15 cellular contexts compared by ENCODE assay signal in the genomic region with DNA sequence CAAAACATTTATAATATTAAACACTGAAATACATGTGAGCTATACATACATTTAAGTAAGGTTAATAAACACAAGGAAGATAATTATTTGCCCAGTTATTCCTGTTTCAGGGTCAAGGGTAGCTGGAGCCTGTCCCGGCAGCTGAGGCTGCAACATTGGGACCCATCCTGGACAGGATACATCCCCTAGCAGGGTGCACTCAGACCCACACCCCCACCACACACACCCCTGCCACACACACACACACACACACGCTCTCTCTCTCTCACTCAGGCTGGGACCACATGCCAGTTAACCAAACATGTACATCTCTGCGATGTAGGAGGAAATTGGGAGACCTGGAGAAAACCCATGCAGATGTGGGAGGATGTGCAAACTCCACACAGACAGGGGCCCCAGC.
DNase-seq lines count a peak whose midpoint lies in the region; ATAC-seq and TF ChIP-seq lines count a peak whose summit lies in the region.
"Had no signal": no experiment of that assay in that cellular context is flagged by ENCODE, and none has a peak within 500 bp of the region (broad histone marks: within the 10 kb centered on the region; RNA-seq: fewer than 3 reads in every experiment).

No MANE protein-coding gene starts in this region.

- 68% methylated on average over 3 of the region's 3 CpGs for WGBS in mammary epithelial cell (ENCODE audit: low coverage, missing lambda C conversion rate)

- H2AFZ ChIP-seq in mammary epithelial cell (ENCODE audit: low read depth, low read length): no peak overlapping the region
- H2AFZ ChIP-seq in OCI-LY7 (ENCODE audit: low read length): peak overlapping the region; percentile 66; the same call in 1 of the 2 replicates

- H4K20me1 ChIP-seq in mammary epithelial cell (ENCODE audit: insufficient read depth, low read length): no peaks in the 10 kb centered on the region
- no peaks in the 10 kb centered on the region for H4K20me1 ChIP-seq in OCI-LY7 (ENCODE audit: insufficient read depth, low read length)

- TF ChIP-seq CTCF in mammary epithelial cell (conservative IDR thresholded peaks at IDR 0.05 in 1 of 2, IDR thresholded peaks at IDR 0.05 in 1 of 2; ENCODE audit: extremely low read depth in 1 of 2, insufficient read depth in 1 of 2, low read depth in 1 of 2, low read length in 2 of 2): no peak
- TF ChIP-seq CTCF in breast epithelium (IDR thresholded peaks at IDR 0.05): no peak
- TF ChIP-seq CTCF in OCI-LY7 (conservative IDR thresholded peaks at IDR 0.05; ENCODE audit: low read length): no peak
- no peak for TF ChIP-seq CTCF in upper lobe of right lung (IDR thresholded peaks at IDR 0.05)

- intact Hi-C loops in mammary epithelial cell (cut with micrococcal nuclease): loop anchor here (5.0 to 10.0 kb wide), 5 partner anchors 114 to 628 kb away; a partner anchor contains a TSS
- intact Hi-C loops in breast epithelium (cut with DNase I; ENCODE audit: low total_unique reads): no loop called here
- intact Hi-C loops in OCI-LY7 (cut with micrococcal nuclease; ENCODE audit: unreplicated experiment): loop anchor here (5.0 kb wide), 1 partner anchor 161 kb away; no protein-coding TSS in a partner anchor
- intact Hi-C loops in upper lobe of right lung (cut with DNase I): loop anchor here (10.0 kb wide), 1 partner anchor 218 kb away; no protein-coding TSS in a partner anchor

- H3K27me3 ChIP-seq in mammary epithelial cell (ENCODE audit: insufficient read depth, low read length): no peaks in the 10 kb centered on the region
- no peaks in the 10 kb centered on the region for H3K27me3 ChIP-seq in breast epithelium
- no peaks in the 10 kb centered on the region for H3K27me3 ChIP-seq in upper lobe of right lung
- H3K27me3 ChIP-seq in HAP-1 (ENCODE audit: low read depth): no peaks in the 10 kb centered on the region
- H3K27me3 ChIP-seq: body of pancreas had no signal

- H3K4me1 ChIP-seq in mammary epithelial cell (ENCODE audit: insufficient read depth, low read length) (peaks cover 7% of the 10 kb centered on the region), breast epithelium (no peaks in the 10 kb centered on the region), OCI-LY7 (ENCODE audit: insufficient read depth, low read length, poor library complexity, severe bottlenecking) (peaks cover 40% of the 10 kb centered on the region), upper lobe of right lung (no peaks in the 10 kb centered on the region), HAP-1 (peaks cover 5% of the 10 kb centered on the region)
- H3K4me1 ChIP-seq: body of pancreas, psoas muscle had no signal

- DNase-seq in mammary epithelial cell (no peak), breast epithelium (ENCODE audit: low spot score in 2 of 2) (no peak), OCI-LY7 (ENCODE audit: low spot score) (no peak), upper lobe of right lung (no peak), HAP-1 (ENCODE audit: low spot score in 2 of 2) (no peak)
- DNase-seq: activated T-cell treated with anti-CD3 and anti-CD28 coated beads, Interleukin-2, amount 50 U/mL, for 24 hours; body of pancreas; effector CD8-positive, alpha-beta T cell; GOT3; NCI-H187 treated with DMSO at 0.1 percent for 48 hours; psoas muscle had no signal

- dilution Hi-C loops in mammary epithelial cell (cut with HindIII; ENCODE audit: low sequenced_read_pairs): loop anchor here (25.0 kb wide), 1 partner anchor 201 kb away; no protein-coding TSS in a partner anchor

- H3K9me2 ChIP-seq in OCI-LY7 (ENCODE audit: insufficient read depth, low read length): no peaks in the 10 kb centered on the region

- H3K27ac ChIP-seq in mammary epithelial cell (ENCODE audit: insufficient read depth, low read depth, low read length): peak overlapping the region; percentile 96
- H3K27ac ChIP-seq in breast epithelium: no peak overlapping the region
- H3K27ac ChIP-seq in OCI-LY7 (ENCODE audit: low read depth, low read length, poor library complexity, severe bottlenecking): peak overlapping the region; percentile 5
- H3K27ac ChIP-seq in upper lobe of right lung: no peak overlapping the region
- H3K27ac ChIP-seq: body of pancreas, psoas muscle had no signal

- ATAC-seq in HG02642 (IDR thresholded peaks at IDR 0.05; ENCODE audit: poor library complexity, unreplicated experiment): peak; percentile 22
- peak; percentile 36 for ATAC-seq in upper lobe of right lung
- no peak for ATAC-seq in HG02610 (IDR thresholded peaks at IDR 0.05; ENCODE audit: unreplicated experiment)
- no peak for ATAC-seq in GM19035 (IDR thresholded peaks at IDR 0.05; ENCODE audit: unreplicated experiment)
- ATAC-seq: body of pancreas, psoas muscle, SK-N-SH treated with all-trans-retinoic acid at 6 μM for 48 hours had no signal

- H3K4me3 ChIP-seq in mammary epithelial cell (replicated peaks in 1 of 3; ENCODE audit: insufficient read depth in 1 of 3, low read depth in 2 of 3, low read length in 3 of 3): no peak overlapping the region
- H3K4me3 ChIP-seq in breast epithelium: no peak overlapping the region
- no peak overlapping the region for H3K4me3 ChIP-seq in OCI-LY7 (ENCODE audit: low read depth, low read length, poor library complexity, severe bottlenecking)
- H3K4me3 ChIP-seq in upper lobe of right lung: no peak overlapping the region
- no peak overlapping the region for H3K4me3 ChIP-seq in HAP-1
- H3K4me3 ChIP-seq: body of pancreas, psoas muscle had no signal

- no peak for TF ChIP-seq POLR2A in breast epithelium (IDR thresholded peaks at IDR 0.05)

- H3K79me2 ChIP-seq in mammary epithelial cell (ENCODE audit: insufficient read depth, low read length) (no peaks in the 10 kb centered on the region), OCI-LY7 (ENCODE audit: insufficient read depth, low read depth, low read length) (no peaks in the 10 kb centered on the region; the same call in 1 of the 2 replicates)

- POLR2A ChIA-PET in OCI-LY7 (lab: Charles Lee): interaction anchor here (0.6 to 2.5 kb wide), 10 partner anchors 11 to 150 kb away, joined by 3 to 11 read pairs (median 4); no protein-coding TSS in a partner anchor

- no peak overlapping the region for H3K9ac ChIP-seq in mammary epithelial cell (ENCODE audit: insufficient read depth, low read length)

- no TSS peak for BruUV-seq in mammary epithelial cell (replicated peaks; lab: Mats Ljungman, UMichigan)
- no TSS peak for BruUV-seq in OCI-LY7 (replicated peaks; lab: Mats Ljungman, UMichigan)

- H3K9me3 ChIP-seq in mammary epithelial cell (replicated peaks; ENCODE audit: insufficient read depth, low read length) (no peaks in the 10 kb centered on the region), breast epithelium (no peaks in the 10 kb centered on the region), OCI-LY7 (ENCODE audit: low read length) (0 out of 2 replicates have a peak, but pooled peaks cover 4% of the 10 kb centered on the region), upper lobe of right lung (no peaks in the 10 kb centered on the region), HAP-1 (no peaks in the 10 kb centered on the region)
- H3K9me3 ChIP-seq: body of pancreas, psoas muscle had no signal

- H3K4me2 ChIP-seq in mammary epithelial cell (ENCODE audit: insufficient read depth, low read depth, low read length) (no peak overlapping the region), OCI-LY7 (ENCODE audit: low read length) (peak overlapping the region; percentile 21)

- in situ Hi-C loops in mammary epithelial cell (cut with MboI; ENCODE audit: low sequenced_read_pairs in 2 of 2) (loop anchor here in 1 of 2 donors (10.0 kb wide), 1 partner anchor 218 kb away; no protein-coding TSS in a partner anchor), HAP-1 (cut with MboI; ENCODE audit: low sequenced_read_pairs) (loop anchor here (5.0 kb wide), 1 partner anchor 216 kb away; no protein-coding TSS in a partner anchor)

- no peaks in the 10 kb centered on the region for H3K36me3 ChIP-seq in mammary epithelial cell (ENCODE audit: insufficient read depth, low read length)
- no peaks in the 10 kb centered on the region for H3K36me3 ChIP-seq in breast epithelium
- H3K36me3 ChIP-seq in OCI-LY7 (ENCODE audit: insufficient read depth, low read length): no peaks in the 10 kb centered on the region
- H3K36me3 ChIP-seq in upper lobe of right lung: no peaks in the 10 kb centered on the region
- no peaks in the 10 kb centered on the region for H3K36me3 ChIP-seq in HAP-1 (replicated peaks)

- CTCF ChIA-PET in mammary epithelial cell (lab: Charles Lee; ENCODE audit: low non-redundant PET): no interaction called here
- CTCF ChIA-PET in OCI-LY7 (lab: Charles Lee; ENCODE audit: unreplicated experiment): interaction anchor here (0.6 kb wide), 1 partner anchor 46 kb away, joined by 3 read pairs; no protein-coding TSS in a partner anchor

Comparison
In these comparisons a context has a peak if more than half of its experiments do, and no peak if none do; other contexts are left out.
1. H3K27ac ChIP-seq: peak in mammary epithelial cell (single experiment) and OCI-LY7 (single experiment); none in breast epithelium (0 of 2) and upper lobe of right lung (single experiment).
2. ATAC-seq: peak in HG02642 (single experiment) and upper lobe of right lung (single experiment); none in HG02610 (single experiment) and GM19035 (single experiment).